ENCODE assay signal across 12 cellular contexts in the genomic region with DNA sequence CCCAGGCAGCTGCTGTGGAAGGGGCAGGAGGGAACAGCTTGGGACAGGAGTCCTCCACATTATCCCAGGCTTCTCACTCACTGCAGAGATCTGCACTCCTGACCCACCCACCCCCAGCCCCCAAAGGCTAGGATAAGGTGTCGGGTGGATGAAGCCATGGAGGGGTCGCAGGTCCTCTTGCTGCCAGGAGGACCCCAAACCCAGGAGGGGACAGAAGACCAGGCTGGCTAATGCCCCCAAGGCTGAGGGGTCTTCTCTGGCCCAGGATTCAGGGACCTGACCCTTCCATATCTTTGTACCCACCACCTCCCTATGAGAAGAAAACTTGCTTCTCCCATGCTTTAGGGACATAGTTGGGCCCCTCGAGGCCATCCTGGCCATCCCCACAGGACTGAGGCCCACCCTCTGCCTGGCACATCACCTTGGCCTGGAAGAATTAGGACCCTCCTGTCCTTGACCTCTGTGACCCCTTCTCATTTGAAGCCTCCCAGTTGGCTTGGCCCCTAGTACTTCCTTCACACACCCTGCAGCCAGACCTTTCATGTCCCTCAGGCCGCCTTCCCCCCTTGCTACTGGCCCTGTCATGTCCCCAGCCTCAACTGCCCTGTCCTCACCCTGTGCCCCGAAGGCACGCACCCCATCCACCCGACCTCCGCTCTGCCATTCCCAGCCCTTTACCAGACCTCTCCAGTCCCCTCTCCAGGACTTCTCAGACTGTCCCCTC. TPM values are rescaled to one million over a fixed set of nuclear protein-coding genes. Genes with fewer than 3 reads are reported as not detected.
"Had no signal": no experiment of that assay in that cellular context is flagged by ENCODE, and none has a peak within 500 bp of the region (broad histone marks: within the 10 kb centered on the region; RNA-seq: fewer than 3 reads in every experiment).

No MANE protein-coding gene starts in this region.

- H3K9me3 ChIP-seq: testis had no signal

- H3K4me3 ChIP-seq: neural progenitor cell, testis had no signal

- DNase-seq: activated CD4-positive, alpha-beta T cell treated with anti-CD3 and anti-CD28 coated beads for 48 hours; activated CD8-positive, alpha-beta T cell treated with anti-CD3 and anti-CD28 coated beads, Interleukin-2, amount 10 ng/mL, durations not matched to agents 7 days and 5 days; activated naive CD4-positive, alpha-beta T cell; cortex of kidney; effector CD8-positive, alpha-beta T cell; stimulated activated CD4-positive, alpha-beta T cell treated with anti-CD3 and anti-CD28 coated beads, Interleukin-12 subunit alpha, Interleukin-12 subunit beta, amount 100 ng/mL, for 4 hours; stimulated activated naive CD4-positive, alpha-beta T cell treated with Interleukin-2 at 50 U/mL for 16 hours had no signal

- H3K36me3 ChIP-seq: neural progenitor cell had no signal

- H3K4me3 Mint-ChIP-seq: activated CD8-positive, alpha-beta T cell treated with anti-CD3 and anti-CD28 coated beads, Interleukin-2, amount 10 ng/mL, durations not matched to agents 7 days and 5 days; activated T-helper 1 cell treated with anti-CD3 and anti-CD28 coated beads, Interleukin-12 subunit alpha, Interleukin-12 subunit beta, Interleukin-2, Interleukin-4 antibody, amounts not matched to agents 30 ng/mL and 10 ng/mL and 1 ng/mL, durations not matched to agents 14 hours and 24 hours and 36 hours; central memory CD8-positive, alpha-beta T cell; neural progenitor cell had no signal

- H3K9ac ChIP-seq: neural progenitor cell, parathyroid adenoma had no signal

- ATAC-seq: activated CD8-positive, alpha-beta T cell treated with anti-CD3 and anti-CD28 coated beads, Interleukin-2, amount 10 ng/mL, durations not matched to agents 7 days and 5 days had no signal

- H3K27ac Mint-ChIP-seq: activated CD8-positive, alpha-beta T cell treated with anti-CD3 and anti-CD28 coated beads, Interleukin-2, amount 10 ng/mL, durations not matched to agents 7 days and 5 days; neural progenitor cell had no signal

- H3K9me3 Mint-ChIP-seq: activated T-helper 1 cell treated with anti-CD3 and anti-CD28 coated beads, Interleukin-12 subunit alpha, Interleukin-12 subunit beta, Interleukin-2, Interleukin-4 antibody, amounts not matched to agents 30 ng/mL and 10 ng/mL and 1 ng/mL, durations not matched to agents 14 hours and 24 hours and 36 hours; central memory CD8-positive, alpha-beta T cell; neural progenitor cell had no signal

- H3K4me1 ChIP-seq: parathyroid adenoma had no signal

- H3K27ac ChIP-seq: neural progenitor cell, parathyroid adenoma had no signal

- H3K27me3 ChIP-seq: neural progenitor cell, testis had no signal

RNA-seq across cellular contexts. Expression of a gene that starts 21.6 kb away (rescaled TPM):
- total RNA-seq: activated CD8-positive, alpha-beta T cell treated with anti-CD3 and anti-CD28 coated beads, Interleukin-2, amount 10 ng/mL, durations not matched to agents 7 days and 5 days had no signal
